ENCODE assay signal across 13 cellular contexts in the genomic region with DNA sequence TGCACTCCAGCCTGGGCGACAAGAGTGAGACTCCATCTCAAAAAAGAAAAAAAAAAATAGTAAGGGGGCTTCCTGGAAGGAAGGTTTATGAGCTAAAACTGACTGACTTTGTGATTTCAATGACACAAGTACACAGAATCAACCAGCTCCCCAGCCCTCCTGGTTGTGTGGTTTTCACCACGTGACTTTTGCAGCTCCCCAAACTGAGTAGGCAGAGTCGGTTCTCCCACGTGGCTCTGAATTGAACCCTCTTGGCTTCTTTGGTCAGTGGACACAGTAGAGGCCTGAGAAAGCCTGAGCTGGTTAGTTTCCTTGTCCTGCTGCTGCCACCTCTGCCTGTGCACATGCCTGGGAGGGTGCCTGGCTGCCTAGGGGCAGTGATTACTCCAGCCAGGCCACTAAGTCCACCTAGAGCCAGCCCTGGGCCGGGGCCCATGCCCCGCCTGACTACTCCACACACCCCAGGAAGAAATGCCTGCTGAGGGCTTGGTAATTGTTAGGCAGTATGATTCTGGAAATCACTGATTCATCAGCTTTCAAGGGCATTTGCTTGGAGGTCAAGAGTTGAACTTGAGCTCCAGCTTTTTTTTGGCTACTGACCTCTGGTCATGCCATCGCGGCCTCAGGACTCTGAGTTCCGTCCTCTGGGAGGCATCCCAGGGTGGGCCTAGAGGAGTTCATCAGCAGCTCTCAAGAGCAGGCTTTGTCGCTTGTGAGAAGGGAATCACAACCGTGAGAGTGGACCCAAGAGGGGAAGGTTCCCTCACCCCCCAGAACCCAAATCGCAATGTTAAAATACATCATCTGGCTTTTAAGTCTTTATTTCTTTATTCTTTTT.
"Had no signal": no experiment of that assay in that cellular context is flagged by ENCODE, and none has a peak within 500 bp of the region (broad histone marks: within the 10 kb centered on the region; RNA-seq: fewer than 3 reads in every experiment).

No MANE protein-coding gene starts in this region.

- H3K27ac ChIP-seq: brain microvascular endothelial cell, transverse colon had no signal

- H3K9me3 Mint-ChIP-seq: activated naive CD4-positive, alpha-beta T cell treated with anti-CD3 and anti-CD28 coated beads, Interleukin-2, amount 50 U/mL, for 72 hours; activated T-cell treated with anti-CD3 and anti-CD28 coated beads, Interleukin-2, amount 50 U/mL, for 4 hours; dendritic cell treated with granulocyte-macrophage colony-stimulating factor and Interleukin-4, amounts not matched to agents 40 ng/mL and 50 ng/mL, for 4 days; nephron had no signal

- H3K36me3 Mint-ChIP-seq: activated naive CD4-positive, alpha-beta T cell treated with anti-CD3 and anti-CD28 coated beads, Interleukin-2, amount 50 U/mL, for 72 hours had no signal

- H3K4me3 Mint-ChIP-seq: activated T-cell treated with anti-CD3 and anti-CD28 coated beads, Interleukin-2, amount 50 U/mL, for 4 hours; dendritic cell treated with granulocyte-macrophage colony-stimulating factor and Interleukin-4, amounts not matched to agents 40 ng/mL and 50 ng/mL, for 4 days; nephron had no signal

- DNase-seq: activated CD4-positive, alpha-beta T cell treated with anti-CD3 and anti-CD28 coated beads, Interleukin-2, amount 50 U/mL, for 1 hour; activated effector memory CD4-positive, alpha-beta T cell treated with anti-CD3 and anti-CD28 coated beads, Interleukin-2, amount 50 U/mL, for 16 hours; activated T-cell treated with anti-CD3 and anti-CD28 coated beads, Interleukin-2, amount 50 U/mL, for 4 hours; amygdala; brain microvascular endothelial cell; cerebellar nuclear complex; erythroblast; occipital lobe; stimulated activated CD4-positive, alpha-beta T cell treated with anti-CD3 and anti-CD28 coated beads, Interleukin-4, amount 100 ng/mL, for 24 hours; transverse colon had no signal

- H3K27me3 ChIP-seq: brain microvascular endothelial cell had no signal

- H3K9me3 ChIP-seq: transverse colon had no signal

- H3K4me1 ChIP-seq: transverse colon had no signal

- H3K36me3 ChIP-seq: brain microvascular endothelial cell, transverse colon had no signal

- H3K27ac Mint-ChIP-seq: activated naive CD4-positive, alpha-beta T cell treated with anti-CD3 and anti-CD28 coated beads, Interleukin-2, amount 50 U/mL, for 72 hours; dendritic cell treated with granulocyte-macrophage colony-stimulating factor and Interleukin-4, amounts not matched to agents 40 ng/mL and 50 ng/mL, for 4 days had no signal

- H3K4me3 ChIP-seq: transverse colon had no signal

- ATAC-seq: activated naive CD4-positive, alpha-beta T cell treated with anti-CD3 and anti-CD28 coated beads, Interleukin-2, amount 50 U/mL, for 72 hours; activated T-cell treated with anti-CD3 and anti-CD28 coated beads, Interleukin-2, amount 50 U/mL, for 4 hours had no signal
